18 cellular contexts compared by ENCODE assay signal in genomic region chr4:125331116-125331515, GRCh38. TPM values are rescaled to one million over a fixed set of nuclear protein-coding genes. Genes with fewer than 3 reads are reported as not detected.
A peak's percentile ranks its signal among the peaks of the same experiment; 100 is the strongest.
DNase-seq lines count a peak whose midpoint lies in the region; ATAC-seq and TF ChIP-seq lines count a peak whose summit lies in the region.
"Had no signal": no experiment of that assay in that cellular context is flagged by ENCODE, and none has a peak within 500 bp of the region (broad histone marks: within the 10 kb centered on the region; RNA-seq: fewer than 3 reads in every experiment).

No MANE protein-coding gene starts in this region.

- 84% methylated on average over 2 of the region's 2 CpGs for WGBS in SK-N-SH (ENCODE audit: low lambda C conversion rate)

- POLR2A ChIA-PET in SK-N-SH (lab: Yijun Ruan, JAX) = no interaction called here

- no peak for TF ChIP-seq CTCF in SK-N-SH (IDR thresholded peaks at IDR 0.05)

- no peak for TF ChIP-seq EP300 in SK-N-SH (IDR thresholded peaks at IDR 0.05; ENCODE audit: borderline replicate concordance in 1 of 2, low read depth in 1 of 2, low read length in 1 of 2)

- H3K9me2 ChIP-seq in SK-N-SH = no peaks in the 10 kb centered on the region

- TF ChIP-seq RAD21 in SK-N-SH (IDR thresholded peaks at IDR 0.05; ENCODE audit: low read length) = no peak

- H3K36me3 ChIP-seq in SK-N-SH (replicated peaks in 1 of 2; ENCODE audit: control insufficient read depth in 1 of 2, insufficient read depth in 2 of 2, low read length in 1 of 2) = peaks cover 0 to 6% of the 10 kb centered on the region in 2 experiments

- H3K4me1 ChIP-seq in SK-N-SH (ENCODE audit: control insufficient read depth in 1 of 2, insufficient read depth in 2 of 2, low read depth in 1 of 2, low read length in 1 of 2) = peaks cover 0 to 15% of the 10 kb centered on the region in 2 experiments; a peak in 2 of 4 replicates
- H3K4me1 ChIP-seq: Caco-2 had no signal

- H3K4me2 ChIP-seq in SK-N-SH = no peak overlapping the region; the same call in 1 of the 2 replicates

- no peaks in the 10 kb centered on the region; the same call in 1 of the 2 replicates for H4K20me1 ChIP-seq in SK-N-SH (ENCODE audit: insufficient read depth)

- peaks cover 66% of the 10 kb centered on the region for H3K79me2 ChIP-seq in SK-N-SH (ENCODE audit: insufficient read depth)

- H3K27me3 ChIP-seq in SK-N-SH (ENCODE audit: insufficient read depth) = no peaks in the 10 kb centered on the region

- H3F3A ChIP-seq in SK-N-SH (replicated peaks; ENCODE audit: insufficient read depth) = no peaks in the 10 kb centered on the region

- DNase-seq in SK-N-SH (no peak), amniotic epithelial cell (ENCODE audit: low read depth) (peak; percentile 56), kidney tubule cell (ENCODE audit: low spot score) (peak; percentile 49), DMS153 (lab: John Stamatoyannopoulos, UW) (no peak), NCI-H2107 treated with DMSO at 0.1 percent for 48 hours (lab: John Stamatoyannopoulos, UW; ENCODE audit: unreplicated experiment) (no peak), A172 (ENCODE audit: low spot score) (no peak)
- DNase-seq: AML-193; Caco-2; CD4-positive, alpha-beta T cell; DMS79 treated with DMSO at 0.1 percent for 48 hours; GF-D8; GOT3; H7; HFFc6 had no signal

- no peak overlapping the region for H3K27ac ChIP-seq in SK-N-SH (ENCODE audit: low read depth in 2 of 2, low read length in 1 of 2)
- H3K27ac ChIP-seq: C4-2B had no signal

- H3K9me3 ChIP-seq in SK-N-SH = no peaks in the 10 kb centered on the region
- H3K9me3 ChIP-seq: Caco-2 had no signal

- H3K9ac ChIP-seq in SK-N-SH = no peak overlapping the region

- CTCF ChIA-PET in SK-N-SH (lab: Yijun Ruan, JAX) = no interaction called here

- ATAC-seq in SK-N-SH treated with all-trans-retinoic acid at 6 μM for 48 hours = peak; percentile 42
- ATAC-seq: HCT116, HepG2 had no signal

- H3K4me3 ChIP-seq in SK-N-SH (ENCODE audit: low read depth in 2 of 2, low read length in 1 of 2) = no peak overlapping the region

- no peak overlapping the region for H2AFZ ChIP-seq in SK-N-SH (ENCODE audit: low read depth)

TF ChIP-seq in SK-N-SH treated with all-trans-retinoic acid at 6 μM for 48 hours, 23 proteins besides CTCF, POLR2A, EP300 and RAD21 (continues in another document):
- TF ChIP-seq GLIS3 (CRISPR knock-in tag; IDR thresholded peaks at IDR 0.05) (no peak), ZNF70 (CRISPR knock-in tag; IDR thresholded peaks at IDR 0.05) (no peak), PATZ1 (CRISPR knock-in tag; IDR thresholded peaks at IDR 0.05; ENCODE audit: borderline replicate concordance) (no peak), RARB (CRISPR knock-in tag; IDR thresholded peaks at IDR 0.05) (no peak), ZC3H10 (CRISPR knock-in tag; IDR thresholded peaks at IDR 0.05) (no peak), BACH2 (CRISPR knock-in tag; IDR thresholded peaks at IDR 0.05; ENCODE audit: borderline replicate concordance) (no peak), ISL1 (CRISPR knock-in tag; IDR thresholded peaks at IDR 0.05) (no peak), ESRRG (CRISPR knock-in tag; IDR thresholded peaks at IDR 0.05) (no peak), ARNTL (CRISPR knock-in tag; IDR thresholded peaks at IDR 0.05; ENCODE audit: borderline replicate concordance, low read depth) (no peak), TOX (CRISPR knock-in tag; IDR thresholded peaks at IDR 0.05; ENCODE audit: borderline replicate concordance) (no peak), CSRNP3 (CRISPR knock-in tag; IDR thresholded peaks at IDR 0.05) (no peak), ZNF565 (CRISPR knock-in tag; conservative IDR thresholded peaks at IDR 0.05; ENCODE audit: low read depth) (no peak), OSR1 (CRISPR knock-in tag; IDR thresholded peaks at IDR 0.05) (no peak)

TF ChIP-seq in SK-N-SH, 30 proteins besides CTCF, POLR2A, EP300 and RAD21:
- TF ChIP-seq SMC3 (IDR thresholded peaks at IDR 0.05; ENCODE audit: low read depth, low read length) = no peak
- no peak for TF ChIP-seq TEAD4 (IDR thresholded peaks at IDR 0.05; ENCODE audit: borderline replicate concordance, insufficient read depth)
- no peak for TF ChIP-seq FOSL2 (IDR thresholded peaks at IDR 0.05; ENCODE audit: borderline replicate concordance, low read depth)
- TF ChIP-seq RXRA (IDR thresholded peaks at IDR 0.05; ENCODE audit: borderline replicate concordance, low read depth) = no peak
- no peak for TF ChIP-seq EZH2phosphoT487 (IDR thresholded peaks at IDR 0.05; ENCODE audit: borderline replicate concordance, low read depth)
- TF ChIP-seq ELF1 (IDR thresholded peaks at IDR 0.05) = no peak
- TF ChIP-seq TCF12 (IDR thresholded peaks at IDR 0.05) = no peak
- no peak for TF ChIP-seq GATA2 (CRISPR knock-in tag; IDR thresholded peaks at IDR 0.05)
- no peak for TF ChIP-seq YY1 (IDR thresholded peaks at IDR 0.05; ENCODE audit: low read depth)
- no peak for TF ChIP-seq TAF1 (IDR thresholded peaks at IDR 0.05; ENCODE audit: borderline replicate concordance, low read depth, low read length)
- TF ChIP-seq POLR2AphosphoS5 (IDR thresholded peaks at IDR 0.05; ENCODE audit: low read depth, low read length) = no peak
- no peak for TF ChIP-seq USF2 (IDR thresholded peaks at IDR 0.05; ENCODE audit: borderline replicate concordance, low read depth, low read length)
- no peak for TF ChIP-seq GABPA (IDR thresholded peaks at IDR 0.05; ENCODE audit: low read depth)
- TF ChIP-seq RCOR1 (IDR thresholded peaks at IDR 0.05; ENCODE audit: low read length) = no peak
- TF ChIP-seq USF1 (IDR thresholded peaks at IDR 0.05; ENCODE audit: borderline replicate concordance, low read depth) = no peak
- TF ChIP-seq MXI1 (IDR thresholded peaks at IDR 0.05; ENCODE audit: low read depth, low read length) = no peak
- no peak for TF ChIP-seq SIN3A (IDR thresholded peaks at IDR 0.05; ENCODE audit: borderline replicate concordance, low read depth, low read length)
- TF ChIP-seq NFIC (IDR thresholded peaks at IDR 0.05; ENCODE audit: borderline replicate concordance) = no peak

RNA-seq across cellular contexts. Expression of gene FAT4, which starts 16.4 kb away (rescaled TPM):
- polyA plus RNA-seq in SK-N-SH (2012; rRNA removed) = 6.6 and 8.7 TPM in 2 replicates
- 7.7 and 8.7 TPM in 2 replicates for polyA plus RNA-seq in SK-N-SH (2012; cell fraction: cytosol; rRNA removed)
- 7.6 and 13.7 TPM in 2 replicates for polyA plus RNA-seq in SK-N-SH (2012; cell fraction: nucleus; rRNA removed)
- 2.7 and 3.2 TPM in 2 replicates for total RNA-seq in A172 (2014; rRNA removed; shearing (Covaris generic))
- total RNA-seq: CD4-positive, alpha-beta T cell had no signal

Comparison
In these comparisons a context has a peak if more than half of its experiments do, and no peak if none do; other contexts are left out.
1. DNase-seq: peak in amniotic epithelial cell (single experiment) and kidney tubule cell (single experiment); none in SK-N-SH (single experiment), DMS153 (single experiment), NCI-H2107 treated with DMSO at 0.1 percent for 48 hours (single experiment) and A172 (single experiment).